ENCODE assay signal across 20 cellular contexts in the genomic region with DNA sequence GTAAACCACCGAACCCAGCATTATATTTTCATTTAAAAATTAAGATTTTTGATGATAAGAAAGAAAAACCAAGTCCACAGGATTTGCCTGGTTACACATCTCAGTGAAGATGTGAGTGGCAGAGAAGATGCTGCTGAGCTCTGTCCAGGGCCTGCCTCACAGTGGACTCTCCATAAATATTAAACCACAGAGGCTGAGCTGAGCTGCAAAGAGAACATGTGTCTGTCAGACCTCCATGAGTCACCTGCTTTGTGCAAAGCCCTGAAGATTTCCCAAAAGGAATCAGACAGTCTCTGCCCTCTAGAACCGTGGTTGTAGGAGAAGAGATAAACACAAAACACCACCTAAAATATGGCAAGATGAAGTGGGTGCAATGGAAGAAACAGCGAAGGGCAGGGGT.
DNase-seq lines count a peak whose midpoint lies in the region; ATAC-seq and TF ChIP-seq lines count a peak whose summit lies in the region.
"Had no signal": no experiment of that assay in that cellular context is flagged by ENCODE, and none has a peak within 500 bp of the region (broad histone marks: within the 10 kb centered on the region; RNA-seq: fewer than 3 reads in every experiment).

No MANE protein-coding gene starts in this region.

- H3K4me1 ChIP-seq in HCT116 (ENCODE audit: control insufficient read depth in 1 of 2, insufficient read depth in 2 of 2, low read length in 2 of 2): peaks cover 0 to 15% of the 10 kb centered on the region in 2 experiments; a peak in 2 of 4 replicates
- H3K4me1 ChIP-seq in foreskin keratinocyte: no peaks in the 10 kb centered on the region

- RAD21 ChIA-PET in HCT116 (lab: Charles Lee; ENCODE audit: low non-redundant PET in 1 of 2, low total read pairs in 2 of 2, uncharacterized antibody in 2 of 2, unreplicated experiment in 2 of 2): no interaction called here

- H3K36me3 ChIP-seq in HCT116 (ENCODE audit: control insufficient read depth in 1 of 2, insufficient read depth in 2 of 2, low read length in 2 of 2) (no peaks in the 10 kb centered on the region), MG63 (no peaks in the 10 kb centered on the region)

- no peak overlapping the region for H3K4me3 ChIP-seq in HCT116 (replicated peaks in 1 of 2; ENCODE audit: low read depth in 1 of 2, low read length in 2 of 2)
- no peak overlapping the region for H3K4me3 ChIP-seq in MG63

- no peaks in the 10 kb centered on the region for H3K36me3 Mint-ChIP-seq in activated T-helper 17 cell treated with anti-CD3 and anti-CD28 coated beads, Interleukin-2, amount 50 U/mL, for 72 hours (ENCODE audit: low read depth)
- H3K36me3 Mint-ChIP-seq in mesothelial cell of epicardium: peaks cover 5% of the 10 kb centered on the region

- H3K27ac ChIP-seq in HCT116 (ENCODE audit: low read depth, low read length): no peak overlapping the region
- no peak overlapping the region for H3K27ac ChIP-seq in foreskin keratinocyte

- DNase-seq in A172 (ENCODE audit: low spot score): peak; percentile 67
- DNase-seq in HCT116 (ENCODE audit: low read depth, low spot score): no peak
- DNase-seq in amniotic stem cell (lab: John Stamatoyannopoulos, UW): peak; percentile 0
- DNase-seq in foreskin keratinocyte: peak in 1 of 2 donors; percentile 49
- no peak for DNase-seq in mesothelial cell of epicardium (ENCODE audit: low spot score in 2 of 2, unreplicated experiment in 2 of 2)
- DNase-seq in MG63: no peak
- DNase-seq in stimulated activated CD4-positive, alpha-beta T cell treated with anti-CD3 and anti-CD28 coated beads, Interleukin-4, amount 100 ng/mL, for 24 hours: no peak
- DNase-seq: 8988T; activated B cell treated with CpG ODN at 0.5 μM for 24 hours; activated naive CD4-positive, alpha-beta T cell; caudate nucleus; effector memory CD4-positive, alpha-beta T cell; glutamatergic neuron; kidney; MM.1S; NCI-H2107; NCI-H774; RPMI8226; stimulated activated CD4-positive, alpha-beta T cell treated with anti-CD3 and anti-CD28 coated beads, Interleukin-12 subunit alpha, Interleukin-12 subunit beta, amount 100 ng/mL, for 4 hours had no signal

- H3K9me2 ChIP-seq in HCT116 (ENCODE audit: insufficient read depth): no peaks in the 10 kb centered on the region

- H4K20me1 ChIP-seq in HCT116 (ENCODE audit: insufficient read depth): no peaks in the 10 kb centered on the region

- TF ChIP-seq CTCF in HCT116 (IDR thresholded peaks at IDR 0.05 in 2 of 3, conservative IDR thresholded peaks at IDR 0.05 in 1 of 3; ENCODE audit: borderline replicate concordance in 1 of 3, insufficient read depth in 1 of 3, low read depth in 2 of 3, low read length in 2 of 3) (no peak), foreskin keratinocyte (conservative IDR thresholded peaks at IDR 0.05) (no peak), mesothelial cell of epicardium (IDR thresholded peaks at IDR 0.05; ENCODE audit: unreplicated experiment) (no peak)

- TF ChIP-seq RAD21 in HCT116 (IDR thresholded peaks at IDR 0.05; ENCODE audit: low read depth): no peak

- intact Hi-C loops in HCT116 (cut with micrococcal nuclease): no loop called here

- CTCF ChIA-PET in HCT116 (lab: Charles Lee): no interaction called here

- H2AFZ ChIP-seq in HCT116 (ENCODE audit: low read depth, low read length, poor library complexity, severe bottlenecking): peak overlapping the region; percentile 70

- no peaks in the 10 kb centered on the region for H3K9me3 Mint-ChIP-seq in activated T-helper 17 cell treated with anti-CD3 and anti-CD28 coated beads, Interleukin-2, amount 50 U/mL, for 72 hours
- peaks cover 9% of the 10 kb centered on the region for H3K9me3 Mint-ChIP-seq in mesothelial cell of epicardium
- H3K9me3 Mint-ChIP-seq: activated B cell treated with CpG ODN at 0.5 μM for 24 hours had no signal

- H3K27me3 Mint-ChIP-seq in activated T-helper 17 cell treated with anti-CD3 and anti-CD28 coated beads, Interleukin-2, amount 50 U/mL, for 72 hours: peaks cover 12% of the 10 kb centered on the region
- no peaks in the 10 kb centered on the region for H3K27me3 Mint-ChIP-seq in mesothelial cell of epicardium (ENCODE audit: low read depth)

- H3K9me3 ChIP-seq in HCT116 (ENCODE audit: control insufficient read depth in 1 of 2, insufficient read depth in 1 of 2, low read depth in 1 of 2, low read length in 2 of 2): no peaks in the 10 kb centered on the region
- H3K9me3 ChIP-seq in MG63: peaks cover 10% of the 10 kb centered on the region

- no peak overlapping the region for H3K4me2 ChIP-seq in HCT116 (ENCODE audit: low read length)

- no TSS peak for BruUV-seq in HCT116 (replicated peaks; lab: Mats Ljungman, UMichigan)

- no peak overlapping the region for H3K4me3 Mint-ChIP-seq in activated T-helper 17 cell treated with anti-CD3 and anti-CD28 coated beads, Interleukin-2, amount 50 U/mL, for 72 hours
- H3K4me3 Mint-ChIP-seq in mesothelial cell of epicardium: no peak overlapping the region
- H3K4me3 Mint-ChIP-seq: activated B cell treated with CpG ODN at 0.5 μM for 24 hours had no signal

- H3K79me2 ChIP-seq in HCT116 (ENCODE audit: insufficient read depth, low read length): no peaks in the 10 kb centered on the region

- ATAC-seq in HCT116 (no peak), foreskin keratinocyte (peak; percentile 73)
- no peak for ATAC-seq in activated T-helper 17 cell treated with anti-CD3 and anti-CD28 coated beads, Interleukin-2, amount 50 U/mL, for 72 hours (replicated peaks)

- H3K27ac Mint-ChIP-seq in activated T-helper 17 cell treated with anti-CD3 and anti-CD28 coated beads, Interleukin-2, amount 50 U/mL, for 72 hours: no peak overlapping the region
- no peak overlapping the region for H3K27ac Mint-ChIP-seq in mesothelial cell of epicardium
- H3K27ac Mint-ChIP-seq: activated B cell treated with CpG ODN at 0.5 μM for 24 hours had no signal

- no peak overlapping the region for H3K9ac ChIP-seq in HCT116 (ENCODE audit: low read length)

- TF ChIP-seq POLR2A in HCT116 (IDR thresholded peaks at IDR 0.05; ENCODE audit: borderline replicate concordance, extremely low read depth, insufficient read depth, insufficient read length): no peak

- POLR2A ChIA-PET in HCT116 (lab: Charles Lee): interaction anchor here (3.3 kb wide), 1 partner anchor 10 kb away, joined by 15 read pairs; no protein-coding TSS in a partner anchor

- H3K27me3 ChIP-seq in HCT116 (ENCODE audit: insufficient read depth, low read length): no peaks in the 10 kb centered on the region
- H3K27me3 ChIP-seq in foreskin keratinocyte: no peaks in the 10 kb centered on the region
- no peaks in the 10 kb centered on the region for H3K27me3 ChIP-seq in MG63

- no peaks in the 10 kb centered on the region for H3K4me1 Mint-ChIP-seq in activated T-helper 17 cell treated with anti-CD3 and anti-CD28 coated beads, Interleukin-2, amount 50 U/mL, for 72 hours
- peaks cover 3% of the 10 kb centered on the region for H3K4me1 Mint-ChIP-seq in mesothelial cell of epicardium
- H3K4me1 Mint-ChIP-seq: activated B cell treated with CpG ODN at 0.5 μM for 24 hours had no signal

TF ChIP-seq in HCT116, 20 proteins besides CTCF, POLR2A, EP300 and RAD21:
- TF ChIP-seq ELF1 (IDR thresholded peaks at IDR 0.05; ENCODE audit: borderline replicate concordance, low read depth) (no peak), SRF (IDR thresholded peaks at IDR 0.05; ENCODE audit: low read depth) (no peak), EZH2phosphoT487 (IDR thresholded peaks at IDR 0.05; ENCODE audit: borderline replicate concordance) (no peak), MAX (IDR thresholded peaks at IDR 0.05) (no peak), EZH2 (IDR thresholded peaks at IDR 0.05) (no peak), ZNF274 (IDR thresholded peaks at IDR 0.05; ENCODE audit: low read depth, low read length) (no peak), FOSL1 (IDR thresholded peaks at IDR 0.05; ENCODE audit: low read depth) (no peak), SP1 (IDR thresholded peaks at IDR 0.05; ENCODE audit: low read depth) (no peak), ZFX (IDR thresholded peaks at IDR 0.05) (no peak), ATF3 (IDR thresholded peaks at IDR 0.05) (no peak), CEBPB (IDR thresholded peaks at IDR 0.05; ENCODE audit: low read depth) (no peak)
TF ChIP-seq in HCT116: peak in this region for 0.

Comparison
In these comparisons a context has a peak if more than half of its experiments do, and no peak if none do; other contexts are left out.
1. DNase-seq: peak in A172 (single experiment) and amniotic stem cell (single experiment); none in HCT116 (single experiment), mesothelial cell of epicardium (0 of 2), MG63 (single experiment) and stimulated activated CD4-positive, alpha-beta T cell treated with anti-CD3 and anti-CD28 coated beads, Interleukin-4, amount 100 ng/mL, for 24 hours (single experiment).